ENCODE assay signal across 1 cellular context in genomic region chr7:6338551-6339274, GRCh38.
TF ChIP-seq lines count a peak whose summit lies in the region.

No MANE protein-coding gene starts in this region.

TF ChIP-seq in IMR-90, 13 proteins besides CTCF, POLR2A, EP300 and RAD21:
- TF ChIP-seq BHLHE40 (IDR thresholded peaks at IDR 0.05; ENCODE audit: low read depth, low read length) (no peak), FOS (IDR thresholded peaks at IDR 0.05; ENCODE audit: low read depth, low read length) (no peak), MAFK (IDR thresholded peaks at IDR 0.05; ENCODE audit: low read depth, low read length) (no peak), MAZ (IDR thresholded peaks at IDR 0.05; ENCODE audit: borderline replicate concordance, low read depth, low read length) (no peak), RFX5 (IDR thresholded peaks at IDR 0.05; ENCODE audit: low read depth, low read length) (no peak), USF2 (IDR thresholded peaks at IDR 0.05; ENCODE audit: low read depth, low read length) (no peak), NFE2L2 (IDR thresholded peaks at IDR 0.05; ENCODE audit: low read depth, low read length) (no peak), CHD1 (IDR thresholded peaks at IDR 0.05; ENCODE audit: low read depth, low read length) (no peak), MXI1 (IDR thresholded peaks at IDR 0.05; ENCODE audit: borderline replicate concordance, low read depth, low read length) (no peak), SMC3 (IDR thresholded peaks at IDR 0.05; ENCODE audit: low read depth, low read length) (no peak), CEBPB (IDR thresholded peaks at IDR 0.05; ENCODE audit: low read depth, low read length) (no peak), ELK1 (IDR thresholded peaks at IDR 0.05; ENCODE audit: borderline replicate concordance, low read depth, low read length) (no peak), RCOR1 (IDR thresholded peaks at IDR 0.05; ENCODE audit: insufficient replicate concordance, low read length) (no peak)
